In genomic region chr1:161766102-161766981, GRCh38 we compare ENCODE assay signal across 1 cellular context.
TF ChIP-seq lines count a peak whose summit lies in the region.

Gene ATF6, plus strand, starts transcription at chr1:161766320. Its CDS starts 41 bp downstream, at chr1:161766361.

TF ChIP-seq in H1, 55 proteins besides CTCF, POLR2A, EP300 and RAD21:
- no peak for TF ChIP-seq CHD1 (IDR thresholded peaks at IDR 0.05; ENCODE audit: low read depth, low read length)
- TF ChIP-seq RXRA (IDR thresholded peaks at IDR 0.05; ENCODE audit: insufficient read depth, low read depth, low read length), result no peak
- peak; percentile 22; the same call in 1 of the 2 replicates for TF ChIP-seq MAX (IDR thresholded peaks at IDR 0.05)
- no peak for TF ChIP-seq ATF2 (IDR thresholded peaks at IDR 0.05; ENCODE audit: low read length)
- TF ChIP-seq RBBP5 (IDR thresholded peaks at IDR 0.05; ENCODE audit: borderline replicate concordance, low read depth, low read length), result peak; percentile 74
- TF ChIP-seq KDM5A (IDR thresholded peaks at IDR 0.05; ENCODE audit: low read length), result peak; percentile 31; the same call in 1 of the 2 replicates
- peak; percentile 56 to 89; a peak in 2 of 4 replicates for TF ChIP-seq HDAC2 (IDR thresholded peaks at IDR 0.05; ENCODE audit: borderline replicate concordance in 1 of 2, low read depth in 2 of 2, low read length in 2 of 2)
- no peak for TF ChIP-seq E2F6 (IDR thresholded peaks at IDR 0.05)
- TF ChIP-seq TAF7 (optimal IDR thresholded peaks at IDR 0.05; ENCODE audit: borderline replicate concordance, low read depth, low read length), result no peak
- no peak for TF ChIP-seq GTF2F1 (IDR thresholded peaks at IDR 0.05; ENCODE audit: borderline replicate concordance, low read depth, low read length)
- TF ChIP-seq KDM4A (IDR thresholded peaks at IDR 0.05; ENCODE audit: low read depth, low read length, severe bottlenecking), result peak; percentile 70
- no peak for TF ChIP-seq ATF3 (IDR thresholded peaks at IDR 0.05; ENCODE audit: insufficient read depth, low read depth, low read length)
- no peak for TF ChIP-seq CTBP2 (IDR thresholded peaks at IDR 0.05; ENCODE audit: borderline replicate concordance, insufficient read depth, insufficient read length, low read length)
- TF ChIP-seq BCL11A (IDR thresholded peaks at IDR 0.05; ENCODE audit: low read depth in 2 of 2, low read length in 2 of 2), result no peak
- peak; percentile 65; the same call in 1 of the 2 replicates for TF ChIP-seq PHF8 (conservative IDR thresholded peaks at IDR 0.05; ENCODE audit: low read depth, low read length)
- TF ChIP-seq NRF1 (IDR thresholded peaks at IDR 0.05; ENCODE audit: low read depth, low read length), result no peak
- TF ChIP-seq CBX8 (IDR thresholded peaks at IDR 0.05; ENCODE audit: borderline replicate concordance, low read depth, low read length), result no peak
- TF ChIP-seq CHD7 (IDR thresholded peaks at IDR 0.05; ENCODE audit: insufficient replicate concordance, low read length), result no peak
- TF ChIP-seq BACH1 (IDR thresholded peaks at IDR 0.05; ENCODE audit: low read length), result peak; percentile 47
- TF ChIP-seq CHD2 (IDR thresholded peaks at IDR 0.05; ENCODE audit: low read length), result no peak
- no peak for TF ChIP-seq ZNF274 (IDR thresholded peaks at IDR 0.05; ENCODE audit: borderline replicate concordance, extremely low read depth, low read length)
- peak; percentile 60 for TF ChIP-seq SAP30 (IDR thresholded peaks at IDR 0.05; ENCODE audit: insufficient read depth, insufficient replicate concordance, low read length)
- TF ChIP-seq TAF1 (IDR thresholded peaks at IDR 0.05; ENCODE audit: low read depth, low read length), result peak; percentile 65
- TF ChIP-seq SIN3A (conservative IDR thresholded peaks at IDR 0.05 in 1 of 2, IDR thresholded peaks at IDR 0.05 in 1 of 2; ENCODE audit: low read depth in 1 of 2, low read length in 2 of 2), result peak in 1 of 2 experiments; percentile 73; a peak in 1 of 4 replicates
- TF ChIP-seq SRF (IDR thresholded peaks at IDR 0.05; ENCODE audit: low read depth, low read length), result no peak
- TF ChIP-seq SP1 (IDR thresholded peaks at IDR 0.05; ENCODE audit: low read depth, low read length), result peak; percentile 40; the same call in 1 of the 2 replicates
- TF ChIP-seq TBP (IDR thresholded peaks at IDR 0.05; ENCODE audit: low read depth, low read length), result peak; percentile 60
- no peak for TF ChIP-seq POLR2AphosphoS5 (IDR thresholded peaks at IDR 0.05; ENCODE audit: low read depth, low read length)
- TF ChIP-seq MAFK (IDR thresholded peaks at IDR 0.05; ENCODE audit: low read depth, low read length), result no peak
- peak; percentile 92 for TF ChIP-seq ASH2L (IDR thresholded peaks at IDR 0.05; ENCODE audit: low read length)
- peak; percentile 88 for TF ChIP-seq CREB1 (IDR thresholded peaks at IDR 0.05)
